In the genomic region with DNA sequence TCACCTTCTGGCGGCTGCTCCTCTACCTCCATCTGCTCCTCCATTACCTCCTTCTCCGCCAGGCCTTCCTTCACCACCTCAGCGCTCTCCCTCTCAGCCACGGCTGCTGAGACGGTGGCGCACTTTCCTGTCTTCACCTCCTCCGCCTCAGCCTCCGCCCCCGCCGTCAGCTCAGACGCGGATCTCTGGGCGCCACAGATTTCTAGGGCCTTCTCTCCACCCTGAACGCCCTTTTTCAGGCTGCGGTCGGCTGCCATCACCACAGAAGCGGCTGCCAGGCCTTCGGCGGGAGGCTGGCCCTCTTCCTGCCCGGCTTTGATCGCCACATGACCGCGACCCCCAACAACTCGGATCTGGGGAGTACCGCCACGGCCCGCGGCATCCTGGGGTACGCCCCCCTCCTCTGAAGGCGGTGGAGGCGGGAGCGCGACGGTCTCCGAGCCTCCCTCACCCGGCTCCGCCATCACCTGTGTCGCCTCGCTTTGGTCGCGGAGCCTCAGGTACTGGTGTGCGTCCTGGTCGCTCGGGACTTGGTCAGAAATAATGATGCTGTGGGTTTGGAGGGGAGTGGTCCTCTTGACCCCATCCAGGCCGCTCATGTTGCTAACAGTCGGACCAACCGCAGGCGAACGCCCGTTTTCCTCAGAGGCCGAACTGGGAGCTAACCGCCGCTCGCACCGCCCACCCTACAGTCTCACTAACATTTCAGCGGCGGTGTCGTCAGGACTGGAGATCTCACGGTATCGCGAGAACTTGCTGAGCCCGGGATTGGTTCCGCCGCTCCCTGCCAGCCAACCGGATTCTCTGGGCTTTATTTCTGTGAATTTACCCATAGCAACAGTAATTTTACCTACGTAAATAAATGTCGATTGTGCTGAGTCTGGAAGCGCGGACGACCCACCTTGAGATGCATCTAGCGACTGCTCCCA, we compare ENCODE assay signal across 1 cellular context.
A peak's percentile ranks its signal among the peaks of the same experiment; 100 is the strongest.
TF ChIP-seq lines count a peak whose summit lies in the region.

A gene (minus strand): TSS at position 699 of the 929 bp plus-strand sequence. CDS start 100 bp downstream, at position 599.

TF ChIP-seq in WTC11, 78 proteins besides CTCF, POLR2A, EP300 and RAD21 (continued from another document and continues in another):
- TF ChIP-seq, protein P1, sequence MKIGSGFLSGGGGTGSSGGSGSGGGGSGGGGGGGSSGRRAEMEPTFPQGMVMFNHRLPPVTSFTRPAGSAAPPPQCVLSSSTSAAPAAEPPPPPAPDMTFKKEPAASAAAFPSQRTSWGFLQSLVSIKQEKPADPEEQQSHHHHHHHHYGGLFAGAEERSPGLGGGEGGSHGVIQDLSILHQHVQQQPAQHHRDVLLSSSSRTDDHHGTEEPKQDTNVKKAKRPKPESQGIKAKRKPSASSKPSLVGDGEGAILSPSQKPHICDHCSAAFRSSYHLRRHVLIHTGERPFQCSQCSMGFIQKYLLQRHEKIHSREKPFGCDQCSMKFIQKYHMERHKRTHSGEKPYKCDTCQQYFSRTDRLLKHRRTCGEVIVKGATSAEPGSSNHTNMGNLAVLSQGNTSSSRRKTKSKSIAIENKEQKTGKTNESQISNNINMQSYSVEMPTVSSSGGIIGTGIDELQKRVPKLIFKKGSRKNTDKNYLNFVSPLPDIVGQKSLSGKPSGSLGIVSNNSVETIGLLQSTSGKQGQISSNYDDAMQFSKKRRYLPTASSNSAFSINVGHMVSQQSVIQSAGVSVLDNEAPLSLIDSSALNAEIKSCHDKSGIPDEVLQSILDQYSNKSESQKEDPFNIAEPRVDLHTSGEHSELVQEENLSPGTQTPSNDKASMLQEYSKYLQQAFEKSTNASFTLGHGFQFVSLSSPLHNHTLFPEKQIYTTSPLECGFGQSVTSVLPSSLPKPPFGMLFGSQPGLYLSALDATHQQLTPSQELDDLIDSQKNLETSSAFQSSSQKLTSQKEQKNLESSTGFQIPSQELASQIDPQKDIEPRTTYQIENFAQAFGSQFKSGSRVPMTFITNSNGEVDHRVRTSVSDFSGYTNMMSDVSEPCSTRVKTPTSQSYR (CRISPR knock-in tag; IDR thresholded peaks at IDR 0.05): no peak
- TF ChIP-seq TEAD1 (CRISPR knock-in tag; IDR thresholded peaks at IDR 0.05) (no peak; the same call in 1 of the 2 replicates), NFYB (CRISPR knock-in tag; conservative IDR thresholded peaks at IDR 0.05; ENCODE audit: low read depth) (peak; percentile 72), ZNF263 (CRISPR knock-in tag; IDR thresholded peaks at IDR 0.05; ENCODE audit: low read depth) (no peak), JUN (CRISPR knock-in tag; IDR thresholded peaks at IDR 0.05) (no peak; the same call in 1 of the 2 replicates), KAT7 (CRISPR knock-in tag; IDR thresholded peaks at IDR 0.05; ENCODE audit: borderline replicate concordance) (no peak), ZNF423 (CRISPR knock-in tag; IDR thresholded peaks at IDR 0.05) (no peak), ZNF219 (CRISPR knock-in tag; IDR thresholded peaks at IDR 0.05; ENCODE audit: borderline replicate concordance) (no peak), SP1 (CRISPR knock-in tag; conservative IDR thresholded peaks at IDR 0.05) (0 out of 2 replicates have a peak, but pooled peaks have one; percentile 27), TEAD4 (CRISPR knock-in tag; IDR thresholded peaks at IDR 0.05) (no peak), EMX1 (CRISPR knock-in tag; IDR thresholded peaks at IDR 0.05) (no peak), CREB1 (CRISPR knock-in tag; IDR thresholded peaks at IDR 0.05) (no peak), CBFB (CRISPR knock-in tag; IDR thresholded peaks at IDR 0.05; ENCODE audit: low read depth) (no peak), GTF2I (CRISPR knock-in tag; conservative IDR thresholded peaks at IDR 0.05) (no peak), FOXP1 (CRISPR knock-in tag; IDR thresholded peaks at IDR 0.05; ENCODE audit: borderline replicate concordance) (no peak; the same call in 1 of the 2 replicates), ZNF121 (CRISPR knock-in tag; IDR thresholded peaks at IDR 0.05) (no peak), NR1H2 (CRISPR knock-in tag; IDR thresholded peaks at IDR 0.05) (no peak), ELF4 (CRISPR knock-in tag; IDR thresholded peaks at IDR 0.05; ENCODE audit: low read depth) (no peak), GABPB1 (CRISPR knock-in tag; IDR thresholded peaks at IDR 0.05) (peak; percentile 79), NR3C1 (CRISPR knock-in tag; conservative IDR thresholded peaks at IDR 0.05; ENCODE audit: low read depth) (0 out of 2 replicates have a peak, but pooled peaks have one; percentile 41), CREM (CRISPR knock-in tag; IDR thresholded peaks at IDR 0.05) (peak; percentile 61), HMGA2 (CRISPR knock-in tag; IDR thresholded peaks at IDR 0.05) (no peak), ZBTB21 (CRISPR knock-in tag; IDR thresholded peaks at IDR 0.05; ENCODE audit: borderline replicate concordance) (no peak), ZNF232 (CRISPR knock-in tag; IDR thresholded peaks at IDR 0.05) (no peak), SMAD3 (CRISPR knock-in tag; IDR thresholded peaks at IDR 0.05; ENCODE audit: borderline replicate concordance) (no peak)
- TF ChIP-seq, protein P2, sequence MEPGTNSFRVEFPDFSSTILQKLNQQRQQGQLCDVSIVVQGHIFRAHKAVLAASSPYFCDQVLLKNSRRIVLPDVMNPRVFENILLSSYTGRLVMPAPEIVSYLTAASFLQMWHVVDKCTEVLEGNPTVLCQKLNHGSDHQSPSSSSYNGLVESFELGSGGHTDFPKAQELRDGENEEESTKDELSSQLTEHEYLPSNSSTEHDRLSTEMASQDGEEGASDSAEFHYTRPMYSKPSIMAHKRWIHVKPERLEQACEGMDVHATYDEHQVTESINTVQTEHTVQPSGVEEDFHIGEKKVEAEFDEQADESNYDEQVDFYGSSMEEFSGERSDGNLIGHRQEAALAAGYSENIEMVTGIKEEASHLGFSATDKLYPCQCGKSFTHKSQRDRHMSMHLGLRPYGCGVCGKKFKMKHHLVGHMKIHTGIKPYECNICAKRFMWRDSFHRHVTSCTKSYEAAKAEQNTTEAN (CRISPR knock-in tag; IDR thresholded peaks at IDR 0.05): 0 out of 2 replicates have a peak, but pooled peaks have one; percentile 22
- TF ChIP-seq, protein P3, sequence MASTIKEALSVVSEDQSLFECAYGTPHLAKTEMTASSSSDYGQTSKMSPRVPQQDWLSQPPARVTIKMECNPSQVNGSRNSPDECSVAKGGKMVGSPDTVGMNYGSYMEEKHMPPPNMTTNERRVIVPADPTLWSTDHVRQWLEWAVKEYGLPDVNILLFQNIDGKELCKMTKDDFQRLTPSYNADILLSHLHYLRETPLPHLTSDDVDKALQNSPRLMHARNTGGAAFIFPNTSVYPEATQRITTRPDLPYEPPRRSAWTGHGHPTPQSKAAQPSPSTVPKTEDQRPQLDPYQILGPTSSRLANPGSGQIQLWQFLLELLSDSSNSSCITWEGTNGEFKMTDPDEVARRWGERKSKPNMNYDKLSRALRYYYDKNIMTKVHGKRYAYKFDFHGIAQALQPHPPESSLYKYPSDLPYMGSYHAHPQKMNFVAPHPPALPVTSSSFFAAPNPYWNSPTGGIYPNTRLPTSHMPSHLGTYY (CRISPR knock-in tag; IDR thresholded peaks at IDR 0.05): no peak
- TF ChIP-seq, protein P4, sequence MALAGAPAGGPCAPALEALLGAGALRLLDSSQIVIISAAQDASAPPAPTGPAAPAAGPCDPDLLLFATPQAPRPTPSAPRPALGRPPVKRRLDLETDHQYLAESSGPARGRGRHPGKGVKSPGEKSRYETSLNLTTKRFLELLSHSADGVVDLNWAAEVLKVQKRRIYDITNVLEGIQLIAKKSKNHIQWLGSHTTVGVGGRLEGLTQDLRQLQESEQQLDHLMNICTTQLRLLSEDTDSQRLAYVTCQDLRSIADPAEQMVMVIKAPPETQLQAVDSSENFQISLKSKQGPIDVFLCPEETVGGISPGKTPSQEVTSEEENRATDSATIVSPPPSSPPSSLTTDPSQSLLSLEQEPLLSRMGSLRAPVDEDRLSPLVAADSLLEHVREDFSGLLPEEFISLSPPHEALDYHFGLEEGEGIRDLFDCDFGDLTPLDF (CRISPR knock-in tag; IDR thresholded peaks at IDR 0.05): 0 out of 2 replicates have a peak, but pooled peaks have one; percentile 20
- TF ChIP-seq, protein P5, sequence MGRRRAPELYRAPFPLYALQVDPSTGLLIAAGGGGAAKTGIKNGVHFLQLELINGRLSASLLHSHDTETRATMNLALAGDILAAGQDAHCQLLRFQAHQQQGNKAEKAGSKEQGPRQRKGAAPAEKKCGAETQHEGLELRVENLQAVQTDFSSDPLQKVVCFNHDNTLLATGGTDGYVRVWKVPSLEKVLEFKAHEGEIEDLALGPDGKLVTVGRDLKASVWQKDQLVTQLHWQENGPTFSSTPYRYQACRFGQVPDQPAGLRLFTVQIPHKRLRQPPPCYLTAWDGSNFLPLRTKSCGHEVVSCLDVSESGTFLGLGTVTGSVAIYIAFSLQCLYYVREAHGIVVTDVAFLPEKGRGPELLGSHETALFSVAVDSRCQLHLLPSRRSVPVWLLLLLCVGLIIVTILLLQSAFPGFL (CRISPR knock-in tag; IDR thresholded peaks at IDR 0.05; ENCODE audit: borderline replicate concordance): 0 out of 2 replicates have a peak, but pooled peaks have one; percentile 49
- TF ChIP-seq, protein P6, sequence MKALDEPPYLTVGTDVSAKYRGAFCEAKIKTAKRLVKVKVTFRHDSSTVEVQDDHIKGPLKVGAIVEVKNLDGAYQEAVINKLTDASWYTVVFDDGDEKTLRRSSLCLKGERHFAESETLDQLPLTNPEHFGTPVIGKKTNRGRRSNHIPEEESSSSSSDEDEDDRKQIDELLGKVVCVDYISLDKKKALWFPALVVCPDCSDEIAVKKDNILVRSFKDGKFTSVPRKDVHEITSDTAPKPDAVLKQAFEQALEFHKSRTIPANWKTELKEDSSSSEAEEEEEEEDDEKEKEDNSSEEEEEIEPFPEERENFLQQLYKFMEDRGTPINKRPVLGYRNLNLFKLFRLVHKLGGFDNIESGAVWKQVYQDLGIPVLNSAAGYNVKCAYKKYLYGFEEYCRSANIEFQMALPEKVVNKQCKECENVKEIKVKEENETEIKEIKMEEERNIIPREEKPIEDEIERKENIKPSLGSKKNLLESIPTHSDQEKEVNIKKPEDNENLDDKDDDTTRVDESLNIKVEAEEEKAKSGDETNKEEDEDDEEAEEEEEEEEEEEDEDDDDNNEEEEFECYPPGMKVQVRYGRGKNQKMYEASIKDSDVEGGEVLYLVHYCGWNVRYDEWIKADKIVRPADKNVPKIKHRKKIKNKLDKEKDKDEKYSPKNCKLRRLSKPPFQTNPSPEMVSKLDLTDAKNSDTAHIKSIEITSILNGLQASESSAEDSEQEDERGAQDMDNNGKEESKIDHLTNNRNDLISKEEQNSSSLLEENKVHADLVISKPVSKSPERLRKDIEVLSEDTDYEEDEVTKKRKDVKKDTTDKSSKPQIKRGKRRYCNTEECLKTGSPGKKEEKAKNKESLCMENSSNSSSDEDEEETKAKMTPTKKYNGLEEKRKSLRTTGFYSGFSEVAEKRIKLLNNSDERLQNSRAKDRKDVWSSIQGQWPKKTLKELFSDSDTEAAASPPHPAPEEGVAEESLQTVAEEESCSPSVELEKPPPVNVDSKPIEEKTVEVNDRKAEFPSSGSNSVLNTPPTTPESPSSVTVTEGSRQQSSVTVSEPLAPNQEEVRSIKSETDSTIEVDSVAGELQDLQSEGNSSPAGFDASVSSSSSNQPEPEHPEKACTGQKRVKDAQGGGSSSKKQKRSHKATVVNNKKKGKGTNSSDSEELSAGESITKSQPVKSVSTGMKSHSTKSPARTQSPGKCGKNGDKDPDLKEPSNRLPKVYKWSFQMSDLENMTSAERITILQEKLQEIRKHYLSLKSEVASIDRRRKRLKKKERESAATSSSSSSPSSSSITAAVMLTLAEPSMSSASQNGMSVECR (CRISPR knock-in tag; IDR thresholded peaks at IDR 0.05; ENCODE audit: borderline replicate concordance): peak; percentile 60; the same call in 1 of the 2 replicates
- TF ChIP-seq, protein P7, sequence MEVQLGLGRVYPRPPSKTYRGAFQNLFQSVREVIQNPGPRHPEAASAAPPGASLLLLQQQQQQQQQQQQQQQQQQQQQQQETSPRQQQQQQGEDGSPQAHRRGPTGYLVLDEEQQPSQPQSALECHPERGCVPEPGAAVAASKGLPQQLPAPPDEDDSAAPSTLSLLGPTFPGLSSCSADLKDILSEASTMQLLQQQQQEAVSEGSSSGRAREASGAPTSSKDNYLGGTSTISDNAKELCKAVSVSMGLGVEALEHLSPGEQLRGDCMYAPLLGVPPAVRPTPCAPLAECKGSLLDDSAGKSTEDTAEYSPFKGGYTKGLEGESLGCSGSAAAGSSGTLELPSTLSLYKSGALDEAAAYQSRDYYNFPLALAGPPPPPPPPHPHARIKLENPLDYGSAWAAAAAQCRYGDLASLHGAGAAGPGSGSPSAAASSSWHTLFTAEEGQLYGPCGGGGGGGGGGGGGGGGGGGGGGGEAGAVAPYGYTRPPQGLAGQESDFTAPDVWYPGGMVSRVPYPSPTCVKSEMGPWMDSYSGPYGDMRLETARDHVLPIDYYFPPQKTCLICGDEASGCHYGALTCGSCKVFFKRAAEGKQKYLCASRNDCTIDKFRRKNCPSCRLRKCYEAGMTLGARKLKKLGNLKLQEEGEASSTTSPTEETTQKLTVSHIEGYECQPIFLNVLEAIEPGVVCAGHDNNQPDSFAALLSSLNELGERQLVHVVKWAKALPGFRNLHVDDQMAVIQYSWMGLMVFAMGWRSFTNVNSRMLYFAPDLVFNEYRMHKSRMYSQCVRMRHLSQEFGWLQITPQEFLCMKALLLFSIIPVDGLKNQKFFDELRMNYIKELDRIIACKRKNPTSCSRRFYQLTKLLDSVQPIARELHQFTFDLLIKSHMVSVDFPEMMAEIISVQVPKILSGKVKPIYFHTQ (CRISPR knock-in tag; IDR thresholded peaks at IDR 0.05): no peak
- TF ChIP-seq, protein P8, sequence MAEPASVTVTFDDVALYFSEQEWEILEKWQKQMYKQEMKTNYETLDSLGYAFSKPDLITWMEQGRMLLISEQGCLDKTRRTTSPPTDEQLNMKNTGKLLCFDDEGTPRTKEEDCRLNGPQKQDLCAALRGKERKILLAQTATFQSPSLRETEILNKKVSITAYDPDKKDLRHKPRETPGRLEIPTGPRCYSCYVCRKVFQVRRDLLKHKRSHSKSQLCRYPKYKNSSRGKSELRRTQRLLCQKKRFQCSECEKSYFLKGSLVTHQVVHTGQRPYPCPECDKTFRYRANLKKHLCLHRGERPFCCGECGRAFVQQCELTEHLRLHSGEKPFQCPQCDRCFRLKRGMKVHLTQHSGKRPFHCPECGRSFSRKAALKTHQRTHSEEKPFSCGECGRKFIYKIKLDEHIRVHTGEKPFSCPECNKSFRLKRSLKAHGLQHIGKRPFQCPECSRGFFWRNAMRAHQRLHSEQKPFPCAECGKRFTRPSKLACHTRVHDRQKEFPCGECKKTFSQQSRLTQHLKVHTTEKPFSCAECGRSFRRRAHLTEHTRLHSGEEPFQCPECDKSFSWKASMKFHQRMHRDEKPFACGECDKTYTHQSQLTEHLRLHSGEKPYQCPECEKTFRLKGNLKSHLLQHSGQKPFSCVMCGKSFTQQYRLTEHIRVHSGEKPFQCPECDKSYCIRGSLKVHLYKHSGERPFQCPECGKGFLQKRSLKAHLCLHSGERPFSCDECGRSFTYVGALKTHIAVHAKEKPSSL (CRISPR knock-in tag; conservative IDR thresholded peaks at IDR 0.05): no peak
- TF ChIP-seq, protein P9, sequence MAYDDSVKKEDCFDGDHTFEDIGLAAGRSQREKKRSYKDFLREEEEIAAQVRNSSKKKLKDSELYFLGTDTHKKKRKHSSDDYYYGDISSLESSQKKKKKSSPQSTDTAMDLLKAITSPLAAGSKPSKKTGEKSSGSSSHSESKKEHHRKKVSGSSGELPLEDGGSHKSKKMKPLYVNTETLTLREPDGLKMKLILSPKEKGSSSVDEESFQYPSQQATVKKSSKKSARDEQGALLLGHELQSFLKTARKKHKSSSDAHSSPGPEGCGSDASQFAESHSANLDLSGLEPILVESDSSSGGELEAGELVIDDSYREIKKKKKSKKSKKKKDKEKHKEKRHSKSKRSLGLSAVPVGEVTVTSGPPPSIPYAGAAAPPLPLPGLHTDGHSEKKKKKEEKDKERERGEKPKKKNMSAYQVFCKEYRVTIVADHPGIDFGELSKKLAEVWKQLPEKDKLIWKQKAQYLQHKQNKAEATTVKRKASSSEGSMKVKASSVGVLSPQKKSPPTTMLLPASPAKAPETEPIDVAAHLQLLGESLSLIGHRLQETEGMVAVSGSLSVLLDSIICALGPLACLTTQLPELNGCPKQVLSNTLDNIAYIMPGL (CRISPR knock-in tag; IDR thresholded peaks at IDR 0.05): peak; percentile 65
